ENCODE assay signal across 17 cellular contexts in genomic region chr2:231987088-231987788, GRCh38.
DNase-seq lines count a peak whose midpoint lies in the region; FAIRE-seq lines count a peak whose summit lies in the region.
"Had no signal": no experiment of that assay in that cellular context is flagged by ENCODE, and none has a peak within 500 bp of the region (broad histone marks: within the 10 kb centered on the region; RNA-seq: fewer than 3 reads in every experiment).

No MANE protein-coding gene starts in this region.

- FAIRE-seq in HTR-8/SVneo (lab: Jason Lieb, UNC): no peak

- peak; percentile 51 for DNase-seq in COLO829 (ENCODE audit: low spot score)
- DNase-seq in NCI-H2171 (lab: John Stamatoyannopoulos, UW): peak; percentile 5
- peak; percentile 30 for DNase-seq in fibroblast of gingiva (ENCODE audit: low read depth)
- peak; percentile 21 for DNase-seq in left kidney (ENCODE audit: low read depth, low spot score)
- DNase-seq in DMS153 (lab: John Stamatoyannopoulos, UW): no peak
- no peak for DNase-seq in HTR-8/SVneo (ENCODE audit: insufficient read length, low spot score)
- DNase-seq in NCI-H1694 treated with DMSO at 0.1 percent for 48 hours (lab: John Stamatoyannopoulos, UW): no peak
- DNase-seq in NCI-H345 (lab: John Stamatoyannopoulos, UW): no peak
- DNase-seq: activated naive CD4-positive, alpha-beta T cell treated with anti-CD3 and anti-CD28 coated beads, Interleukin-2, amount 10 ng/mL, durations not matched to agents 7 days and 5 days; activated T-cell treated with anti-CD3 and anti-CD28 coated beads, Interleukin-2, amount 50 U/mL, for 24 hours; AML-193; brain microvascular endothelial cell; Calu3; erythroblast; KBM-7; NCI-H2107; NCI-H82 had no signal

Comparison
In these comparisons a context has a peak if more than half of its experiments do, and no peak if none do; other contexts are left out.
1. DNase-seq: peak in COLO829 (single experiment), NCI-H2171 (single experiment), fibroblast of gingiva (single experiment) and left kidney (single experiment); none in DMS153 (single experiment), HTR-8/SVneo (single experiment), NCI-H1694 treated with DMSO at 0.1 percent for 48 hours (single experiment) and NCI-H345 (single experiment).